Comparison of ENCODE assay signal across 8 cellular contexts in genomic region chr9:85522459-85523092, GRCh38.
DNase-seq lines count a peak whose midpoint lies in the region; ATAC-seq and TF ChIP-seq lines count a peak whose summit lies in the region.

No MANE protein-coding gene starts in this region.

- H3K4me3 ChIP-seq in A673 (ENCODE audit: low read depth, low read length, poor library complexity, severe bottlenecking) (peak overlapping the region; percentile 42), RWPE2 (ENCODE audit: severe bottlenecking) (peak overlapping the region; percentile 16), endodermal cell (ENCODE audit: low read length) (peak overlapping the region; percentile 78)

- intact Hi-C loops in A673 (cut with micrococcal nuclease; ENCODE audit: unreplicated experiment), result no loop called here

- H3K9me3 Mint-ChIP-seq in endodermal cell (peaks cover 3% of the 10 kb centered on the region), mesothelial cell of epicardium (no peaks in the 10 kb centered on the region)

- H3K27ac Mint-ChIP-seq in endodermal cell (no peak overlapping the region), mesothelial cell of epicardium (peak overlapping the region; percentile 8)

- H3K4me1 Mint-ChIP-seq in endodermal cell (peaks cover 8% of the 10 kb centered on the region), mesothelial cell of epicardium (peaks cover 3% of the 10 kb centered on the region)

- WGBS in endodermal cell (ENCODE audit: insufficient coverage in 1 of 2, insufficient read length in 1 of 2), 2 experiments, result 7 to 15% methylated on average over 27 to 55 of the region's 55 CpGs

- POLR2A ChIA-PET in A673 (lab: Charles Lee; ENCODE audit: low non-redundant PET), result no interaction called here

- H3K27ac ChIP-seq in A673 (ENCODE audit: low read depth, low read length, poor library complexity, severe bottlenecking) (no peak overlapping the region), RWPE2 (ENCODE audit: poor library complexity, severe bottlenecking) (no peak overlapping the region), endodermal cell (ENCODE audit: low read depth, low read length) (no peak overlapping the region), temporal lobe (ENCODE audit: low read depth, low read length) (peak overlapping the region; percentile 100)

- H3K4me3 Mint-ChIP-seq in endodermal cell, result peak overlapping the region; percentile 73
- H3K4me3 Mint-ChIP-seq in mesothelial cell of epicardium, result peak overlapping the region; percentile 78

- DNase-seq in A673 (ENCODE audit: low spot score) (peak; percentile 55), RWPE2 (ENCODE audit: low spot score) (no peak), endodermal cell (peak; percentile 88), mesothelial cell of epicardium (ENCODE audit: low spot score in 2 of 2, unreplicated experiment in 2 of 2) (peak; percentile 49 to 76), GM19238 (ENCODE audit: insufficient read length, low spot score) (no peak)

- peaks cover 55% of the 10 kb centered on the region for H3K27me3 Mint-ChIP-seq in endodermal cell (ENCODE audit: insufficient read depth)
- H3K27me3 Mint-ChIP-seq in mesothelial cell of epicardium (ENCODE audit: low read depth), result peaks cover 31% of the 10 kb centered on the region

- no TSS peak for BruUV-seq in A673 (replicated peaks; lab: Mats Ljungman, UMichigan)

- peak overlapping the region; percentile 33 for H3K9ac ChIP-seq in endodermal cell (ENCODE audit: extremely low read depth, low read length, poor library complexity, severe bottlenecking)

- H3K36me3 ChIP-seq in A673 (ENCODE audit: insufficient read depth, low read length, poor library complexity, severe bottlenecking) (no peaks in the 10 kb centered on the region), RWPE2 (ENCODE audit: low read depth) (no peaks in the 10 kb centered on the region), endodermal cell (ENCODE audit: control insufficient read depth, insufficient read depth, low read length) (no peaks in the 10 kb centered on the region)

- H3K36me3 Mint-ChIP-seq in endodermal cell (ENCODE audit: low read depth) (no peaks in the 10 kb centered on the region), mesothelial cell of epicardium (no peaks in the 10 kb centered on the region)

- H3K4me1 ChIP-seq in A673 (ENCODE audit: insufficient read depth, low read length, poor library complexity, severe bottlenecking) (no peaks in the 10 kb centered on the region), RWPE2 (ENCODE audit: insufficient read depth, poor library complexity, severe bottlenecking) (no peaks in the 10 kb centered on the region), endodermal cell (ENCODE audit: control insufficient read depth, insufficient read depth, low read length) (no peaks in the 10 kb centered on the region)

- H3K9me3 ChIP-seq in A673 (ENCODE audit: low read depth, low read length, poor library complexity, severe bottlenecking), result no peaks in the 10 kb centered on the region
- H3K9me3 ChIP-seq in RWPE2 (ENCODE audit: severe bottlenecking), result no peaks in the 10 kb centered on the region
- peaks cover 8% of the 10 kb centered on the region for H3K9me3 ChIP-seq in endodermal cell (ENCODE audit: control insufficient read depth, low read length)

- TF ChIP-seq CTCF in A673 (conservative IDR thresholded peaks at IDR 0.05; ENCODE audit: low read depth, low read length), result no peak
- TF ChIP-seq CTCF in RWPE2 (IDR thresholded peaks at IDR 0.05; ENCODE audit: poor library complexity, severe bottlenecking), result no peak
- no peak for TF ChIP-seq CTCF in endodermal cell (conservative IDR thresholded peaks at IDR 0.05)
- TF ChIP-seq CTCF in mesothelial cell of epicardium (IDR thresholded peaks at IDR 0.05; ENCODE audit: unreplicated experiment), result no peak

- ATAC-seq in GM19372 (IDR thresholded peaks at IDR 0.05; ENCODE audit: low read depth, unreplicated experiment), result peak; percentile 68
- peak; percentile 74 for ATAC-seq in RWPE2 (ENCODE audit: low read depth)
- ATAC-seq in GM21723 (IDR thresholded peaks at IDR 0.05; ENCODE audit: unreplicated experiment), result no peak

- H3K27me3 ChIP-seq in A673 (replicated peaks; ENCODE audit: insufficient read depth, low read depth, low read length, poor library complexity) (peaks cover 45% of the 10 kb centered on the region), RWPE2 (ENCODE audit: insufficient read depth, poor library complexity, severe bottlenecking) (peaks cover 29% of the 10 kb centered on the region), endodermal cell (ENCODE audit: control insufficient read depth, insufficient read depth, low read length, poor library complexity, severe bottlenecking) (peaks cover 22% of the 10 kb centered on the region)

- CTCF ChIA-PET in A673 (lab: Charles Lee), result no interaction called here

Comparison
In these comparisons a context has a peak if more than half of its experiments do, and no peak if none do; other contexts are left out.
1. DNase-seq: peak in A673 (single experiment), endodermal cell (single experiment) and mesothelial cell of epicardium (2 of 2); none in RWPE2 (single experiment) and GM19238 (single experiment).
2. H3K4me3 ChIP-seq: peak in every context shown above with its lines; median percentile 78 in endodermal cell; 42 in A673; 16 in RWPE2.